ENCODE assay signal across 25 cellular contexts in genomic region chr7:116572036-116572435, GRCh38. TPM values are rescaled to one million over a fixed set of nuclear protein-coding genes. Genes with fewer than 3 reads are reported as not detected.
A peak's percentile ranks its signal among the peaks of the same experiment; 100 is the strongest.
DNase-seq lines count a peak whose midpoint lies in the region; ATAC-seq and TF ChIP-seq lines count a peak whose summit lies in the region.
"Had no signal": no experiment of that assay in that cellular context is flagged by ENCODE, and none has a peak within 500 bp of the region (broad histone marks: within the 10 kb centered on the region; RNA-seq: fewer than 3 reads in every experiment).

No MANE protein-coding gene starts in this region.

- TF ChIP-seq CTCF in Peyer's patch (IDR thresholded peaks at IDR 0.05) = no peak
- no peak for TF ChIP-seq CTCF in uterus (IDR thresholded peaks at IDR 0.05)

- no peaks in the 10 kb centered on the region for H3K36me3 ChIP-seq in skeletal muscle satellite cell (ENCODE audit: insufficient read depth, low read length)
- no peaks in the 10 kb centered on the region for H3K36me3 ChIP-seq in Peyer's patch
- H3K36me3 ChIP-seq in uterus = no peaks in the 10 kb centered on the region
- H3K36me3 ChIP-seq: heart left ventricle, spleen, transverse colon had no signal

- H3K27me3 ChIP-seq in skeletal muscle satellite cell (ENCODE audit: control insufficient read depth, insufficient read depth, low read length) (no peaks in the 10 kb centered on the region), Peyer's patch (no peaks in the 10 kb centered on the region), uterus (no peaks in the 10 kb centered on the region)
- H3K27me3 ChIP-seq: heart left ventricle, transverse colon had no signal

- no peak for TF ChIP-seq POLR2A in Peyer's patch (IDR thresholded peaks at IDR 0.05)
- no peak for TF ChIP-seq POLR2A in uterus (IDR thresholded peaks at IDR 0.05)

- H3K4me1 ChIP-seq in skeletal muscle satellite cell (ENCODE audit: control insufficient read depth, insufficient read depth, low read length) (peaks cover 86% of the 10 kb centered on the region), Peyer's patch (peaks cover 0 to 15% (median 5%) of the 10 kb centered on the region in 4 donors), uterus (no peaks in the 10 kb centered on the region)

- H3K9ac ChIP-seq in skeletal muscle satellite cell (ENCODE audit: low read depth, low read length) = peak overlapping the region; percentile 74

- peak overlapping the region; percentile 69 for H3K27ac ChIP-seq in epithelial cell of prostate
- no peak overlapping the region for H3K27ac ChIP-seq in Peyer's patch
- H3K27ac ChIP-seq in uterus = no peak overlapping the region
- H3K27ac ChIP-seq: transverse colon had no signal

- H3K9me3 ChIP-seq in skeletal muscle satellite cell (replicated peaks; ENCODE audit: low read length) = no peaks in the 10 kb centered on the region
- H3K9me3 ChIP-seq in Peyer's patch = no peaks in the 10 kb centered on the region
- no peaks in the 10 kb centered on the region for H3K9me3 ChIP-seq in uterus
- H3K9me3 ChIP-seq: heart left ventricle, mucosa of descending colon, spleen, transverse colon had no signal

- ATAC-seq in GM18907 (IDR thresholded peaks at IDR 0.05; ENCODE audit: unreplicated experiment) (peak; percentile 43), HG03175 (IDR thresholded peaks at IDR 0.05; ENCODE audit: unreplicated experiment) (peak; percentile 48)
- ATAC-seq: heart left ventricle; left ventricle myocardium superior; mucosa of descending colon; stimulated activated naive CD8-positive, alpha-beta T cell treated with anti-CD3 and anti-CD28 coated beads, Interleukin-15, amount 100 ng/mL, for 72 hours had no signal

- peak overlapping the region; percentile 53 for H3K4me2 ChIP-seq in skeletal muscle satellite cell (ENCODE audit: low read length)

- H3K4me3 ChIP-seq in skeletal muscle satellite cell (ENCODE audit: low read length) = no peak overlapping the region
- H3K4me3 ChIP-seq in Peyer's patch = no peak overlapping the region
- H3K4me3 ChIP-seq in uterus = no peak overlapping the region
- H3K4me3 ChIP-seq: heart left ventricle, mucosa of descending colon, spleen, transverse colon had no signal

- DNase-seq in epithelial cell of prostate (ENCODE audit: low read depth, low spot score) = no peak
- DNase-seq in Peyer's patch = no peak
- no peak for DNase-seq in uterus
- DNase-seq in OCI-M2 (lab: John Stamatoyannopoulos, UW; ENCODE audit: unreplicated experiment) = no peak
- DNase-seq: activated CD4-positive, alpha-beta T cell treated with anti-CD3 and anti-CD28 coated beads, Interleukin-2, amount 50 U/mL, for 48 hours; activated gamma-delta T cell; COR-L47; cortex of kidney; EL; HCEC 1CT; heart left ventricle; Kasumi-1; left ventricle myocardium superior; mucosa of descending colon; NCI-H1048; NCI-H2029 treated with DMSO at 0.1 percent for 48 hours; NCI-H345; NCI-H82; spleen; stimulated activated CD4-positive, alpha-beta T cell treated with anti-CD3 and anti-CD28 coated beads, Interleukin-4, amount 100 ng/mL, for 24 hours; stimulated activated naive CD8-positive, alpha-beta T cell treated with anti-CD3 and anti-CD28 coated beads, Interleukin-15, amount 100 ng/mL, for 72 hours; transverse colon had no signal

- intact Hi-C loops in uterus (cut with DNase I; ENCODE audit: low total_unique reads) = no loop called here

RNA-seq across cellular contexts. Expression of gene CAV1, which starts 47.2 kb away (rescaled TPM):
- 1,125 and 1,633 TPM in 2 replicates for total RNA-seq in skeletal muscle satellite cell (2012; rRNA removed)
- total RNA-seq in Peyer's patch = 10 to 100 TPM; 17.7 to 42.6 (median 27.6) TPM
- total RNA-seq in uterus = 100 to 1,000 TPM; 183 to 351 (median 300) TPM

Comparison
In these comparisons a context has a peak if more than half of its experiments do, and no peak if none do; other contexts are left out.
1. RNA of gene CAV1, which starts 47.2 kb away (total RNA-seq): 183 to 351 TPM in uterus; 17.7 to 42.6 TPM in Peyer's patch; every median in the first group is over 4 times any median in the second.